Comparison of ENCODE assay signal across 10 cellular contexts in the genomic region with DNA sequence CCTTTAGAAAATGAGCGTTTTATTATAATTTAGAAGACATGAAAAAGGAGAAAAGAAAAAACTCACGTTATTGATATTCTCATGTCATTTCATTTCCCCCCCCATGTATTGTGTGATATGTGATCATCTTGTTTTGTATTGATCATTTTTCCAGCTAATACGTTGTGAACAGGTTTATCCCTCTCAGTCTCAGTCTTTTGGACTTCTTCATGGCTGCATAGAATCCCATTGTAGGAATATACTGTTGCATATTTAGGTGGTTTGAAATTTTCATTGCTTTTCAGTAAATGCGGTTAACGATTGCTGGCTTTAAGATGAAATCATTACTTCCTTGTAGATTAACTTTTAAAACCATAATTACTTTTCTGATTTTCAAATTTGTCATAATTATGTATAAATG. TPM values are rescaled to one million over a fixed set of nuclear protein-coding genes. Genes with fewer than 3 reads are reported as not detected.
DNase-seq lines count a peak whose midpoint lies in the region; ATAC-seq and TF ChIP-seq lines count a peak whose summit lies in the region.
"Had no signal": no experiment of that assay in that cellular context is flagged by ENCODE, and none has a peak within 500 bp of the region (broad histone marks: within the 10 kb centered on the region; RNA-seq: fewer than 3 reads in every experiment).

No MANE protein-coding gene starts in this region.

- TF ChIP-seq RAD21 in neural cell (conservative IDR thresholded peaks at IDR 0.05): no peak

- H3K9ac ChIP-seq in duodenal mucosa (ENCODE audit: low read depth in 1 of 2, low read length in 2 of 2): peak overlapping the region; percentile 97
- H3K9ac ChIP-seq in neural cell (ENCODE audit: low read length): peak overlapping the region; percentile 96

- DNase-seq in BJ (ENCODE audit: low read depth) (no peak), MG63 (no peak), SKM-1 (lab: John Stamatoyannopoulos, UW; ENCODE audit: unreplicated experiment) (no peak)
- DNase-seq: activated gamma-delta T cell treated with Interleukin-2 at 50 U/mL for 16 hours, KBM-7 had no signal

- no peaks in the 10 kb centered on the region for H3K9me3 ChIP-seq in MG63
- H3K9me3 ChIP-seq in duodenal mucosa (ENCODE audit: control insufficient read depth in 1 of 2, low read length in 2 of 2): no peaks in the 10 kb centered on the region
- H3K9me3 ChIP-seq in neural cell (ENCODE audit: low read length): no peaks in the 10 kb centered on the region

- no peak for TF ChIP-seq EP300 in neural cell (conservative IDR thresholded peaks at IDR 0.05; ENCODE audit: poor library complexity, severe bottlenecking)

- H3K4me2 ChIP-seq in neural cell (ENCODE audit: low read length): peak overlapping the region; percentile 55

- H3F3A ChIP-seq in neural cell (ENCODE audit: insufficient read depth, low read length, poor library complexity, severe bottlenecking): no peaks in the 10 kb centered on the region

- peaks cover 6% of the 10 kb centered on the region for H4K20me1 ChIP-seq in neural cell (ENCODE audit: insufficient read depth)

- peaks cover 20 to 23% of the 10 kb centered on the region in 2 donors for H3K4me1 ChIP-seq in duodenal mucosa (ENCODE audit: control insufficient read depth in 1 of 2, insufficient read depth in 2 of 2, low read length in 2 of 2)

- peaks cover 79% of the 10 kb centered on the region for H3K79me2 ChIP-seq in neural cell (replicated peaks; ENCODE audit: insufficient read depth, low read length)

- ATAC-seq in GM21619 (IDR thresholded peaks at IDR 0.05; ENCODE audit: unreplicated experiment): no peak
- no peak for ATAC-seq in GM19463 (IDR thresholded peaks at IDR 0.05; ENCODE audit: unreplicated experiment)
- no peak for ATAC-seq in HG03175 (IDR thresholded peaks at IDR 0.05; ENCODE audit: unreplicated experiment)

- POLR2A ChIA-PET in BJ (lab: Charles Lee): no interaction called here

- H3K27ac ChIP-seq in duodenal mucosa (ENCODE audit: low read depth, low read length) (no peak overlapping the region), neural cell (ENCODE audit: low read length) (peak overlapping the region; percentile 7)

- H3K36me3 ChIP-seq in BJ (ENCODE audit: control insufficient read depth, insufficient read depth, low read length) (no peaks in the 10 kb centered on the region), MG63 (peaks cover 62% of the 10 kb centered on the region), duodenal mucosa (ENCODE audit: control insufficient read depth in 1 of 2, insufficient read depth in 2 of 2, low read length in 2 of 2) (peaks cover 7 to 21% of the 10 kb centered on the region in 2 donors), neural cell (ENCODE audit: insufficient read depth, low read length) (peaks cover under 1% of the 10 kb centered on the region)

- TF ChIP-seq CTCF in BJ (IDR thresholded peaks at IDR 0.05; ENCODE audit: insufficient read depth, low read depth, low read length) (no peak), neural cell (IDR thresholded peaks at IDR 0.05; ENCODE audit: poor library complexity, severe bottlenecking) (no peak)

- no peak overlapping the region for H2AFZ ChIP-seq in neural cell (ENCODE audit: low read depth, low read length)

- H3K4me3 ChIP-seq in BJ (ENCODE audit: low read depth, low read length) (peak overlapping the region; percentile 70), MG63 (peak overlapping the region; percentile 91), duodenal mucosa (ENCODE audit: low read depth in 1 of 2, low read length in 2 of 2) (peak overlapping the region; percentile 85 to 90), neural cell (ENCODE audit: low read length) (peak overlapping the region; percentile 72)

- H3K27me3 ChIP-seq in BJ (ENCODE audit: control insufficient read depth, insufficient read depth, low read length) (no peaks in the 10 kb centered on the region), MG63 (no peaks in the 10 kb centered on the region), duodenal mucosa (ENCODE audit: control insufficient read depth in 1 of 2, insufficient read depth in 2 of 2, low read length in 2 of 2) (no peaks in the 10 kb centered on the region), neural cell (ENCODE audit: insufficient read depth, low read depth, low read length) (no peaks in the 10 kb centered on the region)

- CTCF ChIA-PET in BJ (lab: Yijun Ruan, JAX): interaction anchor here (1.1 kb wide), 1 partner anchor 62 kb away, joined by 4 read pairs; no protein-coding TSS in a partner anchor

- H3K9me2 ChIP-seq in neural cell (ENCODE audit: insufficient read depth, low read length): no peaks in the 10 kb centered on the region

TF ChIP-seq in neural cell, 6 proteins besides CTCF, POLR2A, EP300 and RAD21:
- TF ChIP-seq SMC3 (conservative IDR thresholded peaks at IDR 0.05; ENCODE audit: poor library complexity) (no peak), POLR2AphosphoS5 (IDR thresholded peaks at IDR 0.05) (no peak), EZH2 (IDR thresholded peaks at IDR 0.05; ENCODE audit: borderline replicate concordance, insufficient read depth, low read length, poor library complexity, severe bottlenecking) (no peak), MXI1 (conservative IDR thresholded peaks at IDR 0.05; ENCODE audit: poor library complexity, severe bottlenecking) (no peak), TAF1 (IDR thresholded peaks at IDR 0.05; ENCODE audit: low read depth) (no peak)
- TF ChIP-seq, protein P1, sequence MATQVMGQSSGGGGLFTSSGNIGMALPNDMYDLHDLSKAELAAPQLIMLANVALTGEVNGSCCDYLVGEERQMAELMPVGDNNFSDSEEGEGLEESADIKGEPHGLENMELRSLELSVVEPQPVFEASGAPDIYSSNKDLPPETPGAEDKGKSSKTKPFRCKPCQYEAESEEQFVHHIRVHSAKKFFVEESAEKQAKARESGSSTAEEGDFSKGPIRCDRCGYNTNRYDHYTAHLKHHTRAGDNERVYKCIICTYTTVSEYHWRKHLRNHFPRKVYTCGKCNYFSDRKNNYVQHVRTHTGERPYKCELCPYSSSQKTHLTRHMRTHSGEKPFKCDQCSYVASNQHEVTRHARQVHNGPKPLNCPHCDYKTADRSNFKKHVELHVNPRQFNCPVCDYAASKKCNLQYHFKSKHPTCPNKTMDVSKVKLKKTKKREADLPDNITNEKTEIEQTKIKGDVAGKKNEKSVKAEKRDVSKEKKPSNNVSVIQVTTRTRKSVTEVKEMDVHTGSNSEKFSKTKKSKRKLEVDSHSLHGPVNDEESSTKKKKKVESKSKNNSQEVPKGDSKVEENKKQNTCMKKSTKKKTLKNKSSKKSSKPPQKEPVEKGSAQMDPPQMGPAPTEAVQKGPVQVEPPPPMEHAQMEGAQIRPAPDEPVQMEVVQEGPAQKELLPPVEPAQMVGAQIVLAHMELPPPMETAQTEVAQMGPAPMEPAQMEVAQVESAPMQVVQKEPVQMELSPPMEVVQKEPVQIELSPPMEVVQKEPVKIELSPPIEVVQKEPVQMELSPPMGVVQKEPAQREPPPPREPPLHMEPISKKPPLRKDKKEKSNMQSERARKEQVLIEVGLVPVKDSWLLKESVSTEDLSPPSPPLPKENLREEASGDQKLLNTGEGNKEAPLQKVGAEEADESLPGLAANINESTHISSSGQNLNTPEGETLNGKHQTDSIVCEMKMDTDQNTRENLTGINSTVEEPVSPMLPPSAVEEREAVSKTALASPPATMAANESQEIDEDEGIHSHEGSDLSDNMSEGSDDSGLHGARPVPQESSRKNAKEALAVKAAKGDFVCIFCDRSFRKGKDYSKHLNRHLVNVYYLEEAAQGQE (IDR thresholded peaks at IDR 0.05; ENCODE audit: borderline replicate concordance): no peak

RNA-seq across cellular contexts. Expression of a gene that starts 1.6 kb away (rescaled TPM):
- polyA plus RNA-seq in BJ (2011; rRNA removed) (41.6 and 62.8 TPM in 2 replicates), neural cell (121 and 123 TPM in 2 replicates)
- 97.6 and 133 TPM in 2 replicates for polyA minus RNA-seq in BJ (2011; rRNA and poly(A)+ RNA removed)
- 83.7 and 124 TPM in 2 replicates for total RNA-seq in MG63 (2014; rRNA removed; shearing (Covaris generic); ENCODE audit: low replicate concordance)
- 221 and 290 TPM in 2 replicates for polyA minus RNA-seq in neural cell

RNA-seq across cellular contexts. Expression of a gene that starts 2.5 kb away (rescaled TPM):
- 14.8 and 25.7 TPM in 2 replicates for polyA plus RNA-seq in BJ (2011; rRNA removed)
- polyA minus RNA-seq in BJ (2011; rRNA and poly(A)+ RNA removed): 14.6 and 16.8 TPM in 2 replicates
- total RNA-seq in MG63 (2014; rRNA removed; shearing (Covaris generic); ENCODE audit: low replicate concordance): 52.3 and 55.3 TPM in 2 replicates
- polyA plus RNA-seq in neural cell: 87.5 and 107 TPM in 2 replicates
- 82.3 and 110 TPM in 2 replicates for polyA minus RNA-seq in neural cell

RNA-seq across cellular contexts. Expression of a gene that starts 44.0 kb away (rescaled TPM):
- polyA plus RNA-seq in BJ (2011; rRNA removed) (12.7 and 19.4 TPM in 2 replicates), neural cell (46.2 and 56.6 TPM in 2 replicates)
- polyA minus RNA-seq in BJ (2011; rRNA and poly(A)+ RNA removed): 6.1 and 8.4 TPM in 2 replicates
- 29.4 and 32.0 TPM in 2 replicates for total RNA-seq in MG63 (2014; rRNA removed; shearing (Covaris generic); ENCODE audit: low replicate concordance)
- polyA minus RNA-seq in neural cell: 22.9 and 23.6 TPM in 2 replicates

RNA-seq across cellular contexts. Expression of a gene that starts 52.9 kb away (rescaled TPM):
- polyA plus RNA-seq in BJ (2011; rRNA removed): 0.38 and 0.91 TPM in 2 replicates
- polyA minus RNA-seq in BJ (2011; rRNA and poly(A)+ RNA removed): 0.19 and 0.57 TPM in 2 replicates
- 0.72 and 1.1 TPM in 2 replicates for total RNA-seq in MG63 (2014; rRNA removed; shearing (Covaris generic); ENCODE audit: low replicate concordance)
- 5.5 and 6.0 TPM in 2 replicates for polyA plus RNA-seq in neural cell
- 9.8 and 10.5 TPM in 2 replicates for polyA minus RNA-seq in neural cell
